20 cellular contexts compared by ENCODE assay signal in the genomic region with DNA sequence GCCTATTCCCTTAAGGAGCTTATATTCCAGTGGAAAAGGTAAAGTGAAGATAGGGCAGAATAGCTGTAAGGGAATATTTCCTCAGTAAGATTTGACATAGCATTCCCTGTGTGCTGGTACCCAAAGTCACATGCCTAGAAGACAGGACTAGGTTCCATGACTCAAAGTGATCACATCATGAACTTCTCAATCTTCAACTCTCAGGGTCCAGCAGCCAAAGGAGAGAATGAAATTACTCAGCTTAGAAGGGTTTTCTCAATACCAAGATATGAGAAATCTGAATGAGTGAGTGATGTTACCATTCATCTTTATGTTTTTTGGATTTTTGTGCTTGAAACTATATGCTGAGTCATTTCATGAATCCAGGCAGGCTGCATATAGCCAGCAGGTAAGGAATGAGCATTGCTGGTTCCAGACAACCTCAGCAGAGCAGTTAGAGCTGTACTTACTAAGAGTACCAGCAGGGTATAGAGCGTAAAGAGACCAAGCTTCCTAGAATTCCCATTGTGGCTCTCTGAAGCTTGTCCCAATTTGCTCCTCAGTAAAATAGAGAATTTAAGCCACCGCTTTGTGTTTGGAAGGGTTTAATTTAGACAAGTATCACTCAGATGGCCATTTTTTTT.
"Had no signal": no experiment of that assay in that cellular context is flagged by ENCODE, and none has a peak within 500 bp of the region (broad histone marks: within the 10 kb centered on the region; RNA-seq: fewer than 3 reads in every experiment).

No MANE protein-coding gene starts in this region.

- H3K9me3 ChIP-seq: gastroesophageal sphincter, neutrophil, spleen, suprapubic skin, transverse colon had no signal

- H3K4me3 Mint-ChIP-seq: activated CD4-positive, alpha-beta T cell treated with anti-CD3 and anti-CD28 coated beads, Interleukin-2, amount 10 ng/mL, durations not matched to agents 7 days and 5 days; activated naive CD8-positive, alpha-beta T cell treated with anti-CD3 and anti-CD28 coated beads for 36 hours; naive thymus-derived CD4-positive, alpha-beta T cell had no signal

- H3K27me3 ChIP-seq: gastroesophageal sphincter, neutrophil, transverse colon had no signal

- H3K4me1 Mint-ChIP-seq: activated CD4-positive, alpha-beta T cell treated with anti-CD3 and anti-CD28 coated beads, Interleukin-2, amount 10 ng/mL, durations not matched to agents 7 days and 5 days; activated naive CD8-positive, alpha-beta T cell treated with anti-CD3 and anti-CD28 coated beads for 36 hours; naive thymus-derived CD4-positive, alpha-beta T cell had no signal

- DNase-seq: activated CD4-positive, alpha-beta T cell treated with anti-CD3 and anti-CD28 coated beads, Interleukin-2, amount 10 ng/mL, durations not matched to agents 7 days and 5 days; activated CD8-positive, alpha-beta memory T cell treated with anti-CD3 and anti-CD28 coated beads for 24 hours; activated CD8-positive, alpha-beta memory T cell treated with anti-CD3 and anti-CD28 coated beads, Interleukin-2, amount 50 U/mL, for 48 hours; activated gamma-delta T cell treated with Interleukin-2 at 50 U/mL for 16 hours; activated naive CD8-positive, alpha-beta T cell treated with anti-CD3 and anti-CD28 coated beads for 36 hours; amniotic stem cell; effector CD4-positive, alpha-beta T cell; mesenchymal stem cell; naive thymus-derived CD4-positive, alpha-beta T cell; spleen; stimulated activated naive CD4-positive, alpha-beta T cell treated with Interleukin-2 at 50 U/mL for 16 hours; T-helper 1 cell; T-helper 9 cell; transverse colon had no signal

- H2AFZ ChIP-seq: parathyroid adenoma had no signal

- H3K27ac Mint-ChIP-seq: activated CD4-positive, alpha-beta T cell treated with anti-CD3 and anti-CD28 coated beads, Interleukin-2, amount 10 ng/mL, durations not matched to agents 7 days and 5 days; activated naive CD8-positive, alpha-beta T cell treated with anti-CD3 and anti-CD28 coated beads for 36 hours; naive thymus-derived CD4-positive, alpha-beta T cell had no signal

- H3K79me2 ChIP-seq: parathyroid adenoma had no signal

- H3K9me3 Mint-ChIP-seq: activated CD4-positive, alpha-beta T cell treated with anti-CD3 and anti-CD28 coated beads, Interleukin-2, amount 10 ng/mL, durations not matched to agents 7 days and 5 days; activated naive CD8-positive, alpha-beta T cell treated with anti-CD3 and anti-CD28 coated beads for 36 hours; naive thymus-derived CD4-positive, alpha-beta T cell had no signal

- H3K4me1 ChIP-seq: gastroesophageal sphincter, parathyroid adenoma, spleen, suprapubic skin, transverse colon had no signal

- H3K9ac ChIP-seq: parathyroid adenoma had no signal

- ATAC-seq: esophagus mucosa; gastroesophageal sphincter; naive thymus-derived CD4-positive, alpha-beta T cell had no signal

- H3K27ac ChIP-seq: gastroesophageal sphincter, neutrophil, parathyroid adenoma, SK-N-MC, spleen, suprapubic skin, transverse colon had no signal

- H3K36me3 ChIP-seq: gastroesophageal sphincter, neutrophil, spleen, suprapubic skin, transverse colon had no signal

- H3K36me3 Mint-ChIP-seq: activated naive CD8-positive, alpha-beta T cell treated with anti-CD3 and anti-CD28 coated beads for 36 hours; naive thymus-derived CD4-positive, alpha-beta T cell had no signal

- H3K4me3 ChIP-seq: gastroesophageal sphincter, SK-N-MC, spleen, suprapubic skin, transverse colon had no signal
